ENCODE assay signal across 8 cellular contexts in the genomic region with DNA sequence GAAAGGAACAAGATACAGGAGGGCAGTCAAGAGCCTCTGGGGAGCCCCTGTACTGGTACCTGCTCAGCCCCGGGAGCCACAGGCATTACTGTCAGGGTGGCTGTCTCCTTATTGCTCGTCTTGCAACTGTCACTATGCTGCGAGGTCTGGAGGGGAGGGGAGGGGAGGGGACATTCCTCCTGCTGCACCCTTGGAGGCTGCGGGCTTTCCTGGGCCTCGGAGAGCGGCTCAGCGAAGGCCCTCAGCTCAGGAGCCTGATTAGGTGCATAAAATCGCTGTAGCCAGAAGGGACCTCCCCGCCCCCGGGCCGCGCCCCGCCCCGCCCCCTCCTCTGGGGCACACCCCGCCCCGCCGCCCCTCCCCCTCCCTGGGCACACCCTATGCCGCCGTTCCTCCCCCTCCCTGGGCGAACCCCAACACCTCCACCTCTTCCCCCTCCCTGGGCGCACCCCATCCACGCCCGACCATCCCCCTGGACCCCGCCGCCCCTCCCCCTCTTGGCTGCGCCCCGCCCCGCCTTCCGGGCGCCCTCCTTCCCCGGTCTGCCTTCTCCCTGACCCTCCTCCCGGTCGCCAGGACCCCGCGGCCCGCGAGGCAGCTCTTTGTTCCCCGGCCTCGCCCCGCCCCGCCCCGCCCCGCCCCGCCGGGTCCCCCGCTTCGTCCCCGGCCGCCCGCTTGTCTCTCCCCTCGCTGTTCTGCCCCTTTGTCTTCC. TPM values are rescaled to one million over a fixed set of nuclear protein-coding genes. Genes with fewer than 3 reads are reported as not detected.
DNase-seq lines count a peak whose midpoint lies in the region; ATAC-seq and TF ChIP-seq lines count a peak whose summit lies in the region.

No MANE protein-coding gene starts in this region.

- DNase-seq in activated gamma-delta T cell treated with Interleukin-2 at 50 U/mL for 16 hours (peak; percentile 19), activated gamma-delta T cell (lab: John Stamatoyannopoulos, UW) (no peak), endothelial cell (ENCODE audit: low spot score) (peak; percentile 39), suprapubic skin (ENCODE audit: low spot score in 2 of 2) (peak; percentile 62 to 78), Karpas-422 (no peak)
- peak; percentile 51 for DNase-seq in activated CD4-positive, alpha-beta memory T cell treated with anti-CD3 and anti-CD28 coated beads, Interleukin-2, amount 10 ng/mL, durations not matched to agents 7 days and 5 days
- DNase-seq in naive thymus-derived CD4-positive, alpha-beta T cell, result peak; percentile 18 to 65 (median 44)

- H3K27me3 Mint-ChIP-seq in activated CD4-positive, alpha-beta memory T cell treated with anti-CD3 and anti-CD28 coated beads, Interleukin-2, amount 10 ng/mL, durations not matched to agents 7 days and 5 days, result peaks cover 53% of the 10 kb centered on the region
- H3K27me3 Mint-ChIP-seq in endothelial cell (ENCODE audit: unreplicated experiment), result peaks cover 8% of the 10 kb centered on the region
- H3K27me3 Mint-ChIP-seq in naive thymus-derived CD4-positive, alpha-beta T cell, result peaks cover 0 to 32% (median 3%) of the 10 kb centered on the region in 5 donors

- H3K9ac ChIP-seq in Karpas-422 (ENCODE audit: low read length), result no peak overlapping the region

- no peaks in the 10 kb centered on the region for H3K9me2 ChIP-seq in Karpas-422 (replicated peaks; ENCODE audit: insufficient read depth, low read length)

- peak overlapping the region; percentile 69 for H3K4me3 Mint-ChIP-seq in activated CD4-positive, alpha-beta memory T cell treated with anti-CD3 and anti-CD28 coated beads, Interleukin-2, amount 10 ng/mL, durations not matched to agents 7 days and 5 days
- peak overlapping the region; percentile 89 for H3K4me3 Mint-ChIP-seq in endothelial cell (ENCODE audit: unreplicated experiment)
- peak overlapping the region; percentile 69 to 93 (median 90) for H3K4me3 Mint-ChIP-seq in naive thymus-derived CD4-positive, alpha-beta T cell

- no peak for TF ChIP-seq POLR2A in suprapubic skin (IDR thresholded peaks at IDR 0.05)

- CTCF ChIA-PET in activated CD4-positive, alpha-beta memory T cell treated with anti-CD3 and anti-CD28 coated beads, Interleukin-2, amount 10 ng/mL, durations not matched to agents 7 days and 5 days (lab: Charles Lee), result no interaction called here
- CTCF ChIA-PET in naive thymus-derived CD4-positive, alpha-beta T cell (lab: Charles Lee), result interaction anchor here (0.8 kb wide), 1 partner anchor 29 kb away, joined by 3 read pairs; no protein-coding TSS in a partner anchor

- intact Hi-C loops in naive thymus-derived CD4-positive, alpha-beta T cell (cut with micrococcal nuclease), result loop anchor here (1.0 to 5.0 kb wide), 3 partner anchors 9 to 37 kb away; partner anchors contain the start of gene CACHD1 (in 1 of the 2)

- H3K9me3 Mint-ChIP-seq in activated CD4-positive, alpha-beta memory T cell treated with anti-CD3 and anti-CD28 coated beads, Interleukin-2, amount 10 ng/mL, durations not matched to agents 7 days and 5 days, result no peaks in the 10 kb centered on the region
- no peaks in the 10 kb centered on the region for H3K9me3 Mint-ChIP-seq in endothelial cell (ENCODE audit: unreplicated experiment)
- H3K9me3 Mint-ChIP-seq in naive thymus-derived CD4-positive, alpha-beta T cell, result no peaks in the 10 kb centered on the region

- H3K27ac ChIP-seq in naive thymus-derived CD4-positive, alpha-beta T cell (ENCODE audit: low read depth, low read length), result peak overlapping the region; percentile 62
- peak overlapping the region; percentile 64 for H3K27ac ChIP-seq in suprapubic skin
- H3K27ac ChIP-seq in Karpas-422 (ENCODE audit: low read length), result no peak overlapping the region

- H3K4me1 ChIP-seq in naive thymus-derived CD4-positive, alpha-beta T cell (ENCODE audit: control insufficient read depth in 2 of 2, insufficient read depth in 2 of 2, low read length in 2 of 2), result peaks cover 0 to 7% of the 10 kb centered on the region in 2 donors
- peaks cover 26% of the 10 kb centered on the region for H3K4me1 ChIP-seq in suprapubic skin
- H3K4me1 ChIP-seq in Karpas-422 (ENCODE audit: low read length), result no peaks in the 10 kb centered on the region

- H2AFZ ChIP-seq in Karpas-422 (ENCODE audit: low read length), result no peak overlapping the region

- H3K27me3 ChIP-seq in naive thymus-derived CD4-positive, alpha-beta T cell (ENCODE audit: control insufficient read depth in 2 of 2, insufficient read depth in 2 of 2, low read length in 2 of 2), result no peaks in the 10 kb centered on the region
- H3K27me3 ChIP-seq in suprapubic skin (no peaks in the 10 kb centered on the region), Karpas-422 (ENCODE audit: low read length) (no peaks in the 10 kb centered on the region)

- no peaks in the 10 kb centered on the region for H3K36me3 ChIP-seq in naive thymus-derived CD4-positive, alpha-beta T cell (ENCODE audit: control insufficient read depth in 2 of 3, insufficient read depth in 3 of 3, low read length in 3 of 3)
- H3K36me3 ChIP-seq in suprapubic skin, result no peaks in the 10 kb centered on the region
- no peaks in the 10 kb centered on the region for H3K36me3 ChIP-seq in Karpas-422 (ENCODE audit: insufficient read depth, low read length)

- TF ChIP-seq EP300 in suprapubic skin (IDR thresholded peaks at IDR 0.05), result no peak

- H3K79me2 ChIP-seq in Karpas-422 (ENCODE audit: low read length), result no peaks in the 10 kb centered on the region

- TF ChIP-seq CTCF in endothelial cell (IDR thresholded peaks at IDR 0.05; ENCODE audit: unreplicated experiment) (no peak), suprapubic skin (IDR thresholded peaks at IDR 0.05) (no peak)

- no peaks in the 10 kb centered on the region for H4K20me1 ChIP-seq in Karpas-422 (ENCODE audit: insufficient read depth, low read depth, low read length)

- H3K4me1 Mint-ChIP-seq in activated CD4-positive, alpha-beta memory T cell treated with anti-CD3 and anti-CD28 coated beads, Interleukin-2, amount 10 ng/mL, durations not matched to agents 7 days and 5 days, result peaks cover 6% of the 10 kb centered on the region
- peaks cover 62% of the 10 kb centered on the region for H3K4me1 Mint-ChIP-seq in endothelial cell (ENCODE audit: unreplicated experiment)
- H3K4me1 Mint-ChIP-seq in naive thymus-derived CD4-positive, alpha-beta T cell, result peaks cover 4 to 88% (median 42%) of the 10 kb centered on the region in 7 donors

- H3K9me3 ChIP-seq in naive thymus-derived CD4-positive, alpha-beta T cell (ENCODE audit: control insufficient read depth in 2 of 3, low read length in 3 of 3), result no peaks in the 10 kb centered on the region
- no peaks in the 10 kb centered on the region for H3K9me3 ChIP-seq in suprapubic skin
- H3K9me3 ChIP-seq in Karpas-422 (ENCODE audit: low read length), result no peaks in the 10 kb centered on the region

- WGBS in suprapubic skin, result 6% methylated on average over 20 of the region's 51 CpGs

- no peaks in the 10 kb centered on the region for H3K36me3 Mint-ChIP-seq in activated CD4-positive, alpha-beta memory T cell treated with anti-CD3 and anti-CD28 coated beads, Interleukin-2, amount 10 ng/mL, durations not matched to agents 7 days and 5 days (ENCODE audit: low read depth)
- peaks cover 4% of the 10 kb centered on the region for H3K36me3 Mint-ChIP-seq in endothelial cell (ENCODE audit: low read depth, unreplicated experiment)
- H3K36me3 Mint-ChIP-seq in naive thymus-derived CD4-positive, alpha-beta T cell, result no peaks in the 10 kb centered on the region

- H3K27ac Mint-ChIP-seq in activated CD4-positive, alpha-beta memory T cell treated with anti-CD3 and anti-CD28 coated beads, Interleukin-2, amount 10 ng/mL, durations not matched to agents 7 days and 5 days, result no peak overlapping the region
- peak overlapping the region; percentile 80 for H3K27ac Mint-ChIP-seq in endothelial cell (ENCODE audit: unreplicated experiment)
- H3K27ac Mint-ChIP-seq in naive thymus-derived CD4-positive, alpha-beta T cell, result peak overlapping the region in 8 of 9 donors; percentile 57 to 92 (median 85)

- H3K4me2 ChIP-seq in Karpas-422 (ENCODE audit: low read depth, low read length, poor library complexity, severe bottlenecking), result no peak overlapping the region

- H3K4me3 ChIP-seq in naive thymus-derived CD4-positive, alpha-beta T cell (ENCODE audit: low read length), result peak overlapping the region; percentile 43
- H3K4me3 ChIP-seq in suprapubic skin (peak overlapping the region; percentile 48), Karpas-422 (ENCODE audit: low read length) (no peak overlapping the region)

- peak; percentile 83 for ATAC-seq in naive thymus-derived CD4-positive, alpha-beta T cell
- no peak for ATAC-seq in GM21390 (IDR thresholded peaks at IDR 0.05; ENCODE audit: unreplicated experiment)

- POLR2A ChIA-PET in activated CD4-positive, alpha-beta memory T cell treated with anti-CD3 and anti-CD28 coated beads, Interleukin-2, amount 10 ng/mL, durations not matched to agents 7 days and 5 days (lab: Charles Lee), result no interaction called here
- POLR2A ChIA-PET in naive thymus-derived CD4-positive, alpha-beta T cell (lab: Charles Lee), result interaction anchor here (0.8 kb wide), 1 partner anchor 17 kb away, joined by 4 read pairs; no protein-coding TSS in a partner anchor

RNA-seq across cellular contexts. Expression of gene CACHD1, which starts 35.5 kb away (rescaled TPM):
- total RNA-seq in activated CD4-positive, alpha-beta memory T cell treated with anti-CD3 and anti-CD28 coated beads, Interleukin-2, amount 10 ng/mL, durations not matched to agents 7 days and 5 days, result under 1 TPM in 1 of 2 experiments, not detected in 1; 0.05 TPM
- total RNA-seq in endothelial cell (ENCODE audit: unreplicated experiment), result 48.6 TPM
- total RNA-seq in naive thymus-derived CD4-positive, alpha-beta T cell, result 1 to 10 TPM in 4 of 5 experiments, under 1 TPM in 1; 0.15 to 9.0 (median 3.4) TPM
- polyA plus RNA-seq in naive thymus-derived CD4-positive, alpha-beta T cell, result 1 to 10 TPM; 2.4 to 5.5 TPM
- total RNA-seq in suprapubic skin, result 10 to 100 TPM in 3 of 4 donors, 1 to 10 TPM in 1; 6.9 to 14.7 (median 11.6) TPM
- total RNA-seq in Karpas-422 (2014; rRNA removed; shearing (Covaris generic); ENCODE audit: low replicate concordance), result not detected in 2 replicates

Comparison
In these comparisons a context has a peak if more than half of its experiments do, and no peak if none do; other contexts are left out.
1. DNase-seq: peak in activated gamma-delta T cell treated with Interleukin-2 at 50 U/mL for 16 hours (single experiment), activated CD4-positive, alpha-beta memory T cell treated with anti-CD3 and anti-CD28 coated beads, Interleukin-2, amount 10 ng/mL, durations not matched to agents 7 days and 5 days (single experiment), endothelial cell (single experiment), naive thymus-derived CD4-positive, alpha-beta T cell (9 of 9) and suprapubic skin (2 of 2); none in activated gamma-delta T cell (single experiment) and Karpas-422 (single experiment).
2. Peak in every context shown above with its lines, with median percentiles within 50 percentile points of each other: H3K4me3 Mint-ChIP-seq.